ENCODE assay signal across 8 cellular contexts in genomic region chr17:68205251-68205807, GRCh38.
DNase-seq lines count a peak whose midpoint lies in the region; ATAC-seq and TF ChIP-seq lines count a peak whose summit lies in the region.

No MANE protein-coding gene starts in this region.

- DNase-seq in AG09309 (ENCODE audit: low read depth) (peak; percentile 34), NCI-H2196 (lab: John Stamatoyannopoulos, UW; ENCODE audit: unreplicated experiment) (peak; percentile 92), cerebellar cortex (ENCODE audit: low spot score) (peak; percentile 94), kidney tubule cell (ENCODE audit: low spot score) (peak; percentile 85)
- DNase-seq in activated CD4-positive, CD25-positive, alpha-beta regulatory T cell treated with anti-CD3 and anti-CD28 coated beads, Interleukin-2, amount 50 U/mL, for 16 hours (ENCODE audit: low read depth, low spot score) = peak; percentile 83
- peak; percentile 85 to 88 (median 88) for DNase-seq in stimulated activated CD4-positive, alpha-beta T cell treated with anti-CD3 and anti-CD28 coated beads, Interleukin-1b, Interleukin-23, amount 100 ng/mL, for 24 hours (ENCODE audit: low read depth in 4 of 4, low spot score in 1 of 4)

- ATAC-seq in GM18870 (IDR thresholded peaks at IDR 0.05; ENCODE audit: unreplicated experiment) = peak; percentile 85
- peak; percentile 79 for ATAC-seq in HG03108 (IDR thresholded peaks at IDR 0.05; ENCODE audit: unreplicated experiment)

- peak overlapping the region; percentile 59 for H3K4me3 ChIP-seq in AG09309 (ENCODE audit: control insufficient read depth, low read depth, low read length)

- peak; percentile 75 for TF ChIP-seq CTCF in AG09309 (IDR thresholded peaks at IDR 0.05; ENCODE audit: control insufficient read depth, insufficient read depth, low read depth, low read length, missing control alignments)

Comparison
In these comparisons a context has a peak if more than half of its experiments do, and no peak if none do; other contexts are left out.
1. Peak in every context shown above with its lines: DNase-seq, ATAC-seq and H3K4me3 ChIP-seq.
2. DNase-seq: peak in every context shown above with its lines; median percentile 94 in cerebellar cortex; 92 in NCI-H2196; 88 in stimulated activated CD4-positive, alpha-beta T cell treated with anti-CD3 and anti-CD28 coated beads, Interleukin-1b, Interleukin-23, amount 100 ng/mL, for 24 hours; 85 in kidney tubule cell; 83 in activated CD4-positive, CD25-positive, alpha-beta regulatory T cell treated with anti-CD3 and anti-CD28 coated beads, Interleukin-2, amount 50 U/mL, for 16 hours; 34 in AG09309.